Comparison of ENCODE assay signal across 2 cellular contexts in genomic region chr3:162743091-162743490, GRCh38.
TF ChIP-seq lines count a peak whose summit lies in the region.

No MANE protein-coding gene starts in this region.

TF ChIP-seq in GM23338, 12 proteins besides CTCF, POLR2A, EP300 and RAD21:
- TF ChIP-seq ZNF462 (CRISPR knock-in tag; IDR thresholded peaks at IDR 0.05) (no peak), NANOG (IDR thresholded peaks at IDR 0.05; ENCODE audit: borderline replicate concordance) (no peak), EZH2 (IDR thresholded peaks at IDR 0.05; ENCODE audit: low read depth, unreplicated experiment) (no peak), ETS1 (IDR thresholded peaks at IDR 0.05) (no peak)

TF ChIP-seq in SK-N-SH, 30 proteins besides CTCF, POLR2A, EP300 and RAD21 (continued from another document):
- TF ChIP-seq ZBTB33 (IDR thresholded peaks at IDR 0.05; ENCODE audit: borderline replicate concordance, low read depth) (no peak), NRF1 (IDR thresholded peaks at IDR 0.05; ENCODE audit: low read depth, low read length) (no peak), TCF12 (IDR thresholded peaks at IDR 0.05) (no peak), TAF1 (IDR thresholded peaks at IDR 0.05; ENCODE audit: borderline replicate concordance, low read depth, low read length) (no peak), FOXJ3 (CRISPR knock-in tag; IDR thresholded peaks at IDR 0.05) (no peak), RXRA (IDR thresholded peaks at IDR 0.05; ENCODE audit: borderline replicate concordance, low read depth) (no peak), MAX (IDR thresholded peaks at IDR 0.05; ENCODE audit: low read depth) (no peak), EZH2phosphoT487 (IDR thresholded peaks at IDR 0.05; ENCODE audit: borderline replicate concordance, low read depth) (no peak), MXI1 (IDR thresholded peaks at IDR 0.05; ENCODE audit: low read depth, low read length) (no peak)
